In genomic region chr7:22343071-22343470, GRCh38 we compare ENCODE assay signal across 25 cellular contexts.
"Had no signal": no experiment of that assay in that cellular context is flagged by ENCODE, and none has a peak within 500 bp of the region (broad histone marks: within the 10 kb centered on the region; RNA-seq: fewer than 3 reads in every experiment).

No MANE protein-coding gene starts in this region.

- H3K27me3 Mint-ChIP-seq: activated B cell treated with CpG ODN at 0.5 μM for 24 hours; activated T-helper 17 cell treated with anti-CD3 and anti-CD28 coated beads, Interleukin-2, amount 50 U/mL, for 72 hours had no signal

- H3K36me3 Mint-ChIP-seq: activated naive CD8-positive, alpha-beta T cell had no signal

- ATAC-seq: activated CD4-positive, CD25-positive, alpha-beta regulatory T cell treated with anti-CD3 and anti-CD28 coated beads, Interleukin-2, amount 50 U/mL, for 24 hours; activated CD8-positive, alpha-beta T cell treated with anti-CD3 and anti-CD28 coated beads for 36 hours; activated T-cell treated with anti-CD3 and anti-CD28 coated beads, Interleukin-2, amount 50 U/mL, for 4 hours; activated T-helper 17 cell treated with anti-CD3 and anti-CD28 coated beads, Interleukin-2, amount 50 U/mL, for 72 hours; effector memory CD8-positive, alpha-beta T cell; esophagus mucosa had no signal

- H3K9me3 Mint-ChIP-seq: activated B cell treated with CpG ODN at 0.5 μM for 24 hours; activated CD8-positive, alpha-beta T cell treated with anti-CD3 and anti-CD28 coated beads for 36 hours; activated T-cell treated with anti-CD3 and anti-CD28 coated beads, Interleukin-2, amount 50 U/mL, for 4 hours; activated T-helper 17 cell treated with anti-CD3 and anti-CD28 coated beads, Interleukin-2, amount 50 U/mL, for 72 hours; effector memory CD8-positive, alpha-beta T cell had no signal

- DNase-seq: activated B cell treated with CpG ODN at 0.5 μM for 24 hours; activated CD4-positive, alpha-beta T cell treated with anti-CD3 and anti-CD28 coated beads for 48 hours; activated CD4-positive, alpha-beta T cell treated with anti-CD3 and anti-CD28 coated beads, Interleukin-2, amount 50 U/mL, for 1 hour; activated CD4-positive, alpha-beta T cell treated with anti-CD3 and anti-CD28 coated beads, Interleukin-2, amount 50 U/mL, for 48 hours; activated CD8-positive, alpha-beta memory T cell treated with anti-CD3 and anti-CD28 coated beads for 24 hours; activated CD8-positive, alpha-beta T cell treated with anti-CD3 and anti-CD28 coated beads for 36 hours; activated effector memory CD4-positive, alpha-beta T cell treated with Interleukin-2 at 50 U/mL for 16 hours; activated gamma-delta T cell treated with Interleukin-2 at 50 U/mL for 16 hours; activated naive CD4-positive, alpha-beta T cell treated with anti-CD3 and anti-CD28 coated beads, Interleukin-2, amount 50 U/mL, for 16 hours; activated naive CD4-positive, alpha-beta T cell treated with Interleukin-2 at 50 U/mL for 16 hours; activated T-cell treated with anti-CD3 and anti-CD28 coated beads, Interleukin-2, amount 50 U/mL, for 4 hours; amniotic stem cell; anterior cingulate cortex; brain microvascular endothelial cell; cortex of kidney; dermis blood vessel endothelial cell; effector CD4-positive, alpha-beta T cell; effector memory CD8-positive, alpha-beta T cell; foreskin fibroblast; T-helper 2 cell had no signal

- H3K27ac ChIP-seq: brain microvascular endothelial cell, VCaP had no signal

- H3K4me1 Mint-ChIP-seq: activated T-helper 17 cell treated with anti-CD3 and anti-CD28 coated beads, Interleukin-2, amount 50 U/mL, for 72 hours had no signal

- H3K4me3 Mint-ChIP-seq: activated B cell treated with CpG ODN at 0.5 μM for 24 hours; activated CD8-positive, alpha-beta T cell treated with anti-CD3 and anti-CD28 coated beads for 36 hours; activated naive CD8-positive, alpha-beta T cell; activated T-cell treated with anti-CD3 and anti-CD28 coated beads, Interleukin-2, amount 50 U/mL, for 4 hours; activated T-helper 17 cell treated with anti-CD3 and anti-CD28 coated beads, Interleukin-2, amount 50 U/mL, for 72 hours; effector memory CD8-positive, alpha-beta T cell had no signal

- H3K27me3 ChIP-seq: brain microvascular endothelial cell had no signal

- H3K36me3 ChIP-seq: brain microvascular endothelial cell had no signal

- H3K27ac Mint-ChIP-seq: activated B cell treated with CpG ODN at 0.5 μM for 24 hours; activated CD8-positive, alpha-beta T cell treated with anti-CD3 and anti-CD28 coated beads for 36 hours; activated naive CD8-positive, alpha-beta T cell; activated T-helper 17 cell treated with anti-CD3 and anti-CD28 coated beads, Interleukin-2, amount 50 U/mL, for 72 hours; effector memory CD8-positive, alpha-beta T cell had no signal
